ENCODE assay signal across 18 cellular contexts in the genomic region with DNA sequence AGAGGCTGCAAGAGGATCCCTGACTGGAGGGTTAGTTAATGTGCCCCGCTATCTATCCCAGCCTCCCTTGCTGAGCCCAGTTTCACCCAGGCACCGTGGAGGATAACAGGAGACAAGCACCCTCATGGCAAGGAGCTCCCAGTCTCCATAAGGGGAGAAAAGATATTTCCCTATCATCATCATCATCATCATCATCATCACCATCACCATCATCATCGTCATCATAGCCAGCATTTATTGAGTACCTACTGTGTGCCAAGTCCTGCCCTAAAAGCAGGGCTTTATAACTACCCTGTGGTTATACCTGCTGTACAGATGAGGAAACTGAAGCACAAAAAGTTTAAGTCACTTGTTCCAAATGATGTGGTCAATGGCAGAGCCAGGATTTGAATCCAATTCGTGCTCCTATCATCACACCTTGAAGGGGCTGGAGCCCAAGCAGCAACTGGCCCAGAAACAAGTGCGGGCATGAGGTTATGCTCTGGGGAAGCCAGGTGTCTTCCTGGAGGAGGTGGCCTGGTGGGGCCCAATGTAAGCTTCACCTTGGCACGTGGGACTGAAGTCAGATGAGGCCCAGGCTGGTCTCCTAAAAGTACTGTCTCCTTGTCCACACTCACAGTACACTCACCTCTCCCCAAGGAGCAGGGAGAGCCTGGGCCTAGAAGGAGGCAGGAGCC. TPM values are rescaled to one million over a fixed set of nuclear protein-coding genes. Genes with fewer than 3 reads are reported as not detected.
DNase-seq lines count a peak whose midpoint lies in the region; ATAC-seq, FAIRE-seq and TF ChIP-seq lines count a peak whose summit lies in the region.
"Had no signal": no experiment of that assay in that cellular context is flagged by ENCODE, and none has a peak within 500 bp of the region (broad histone marks: within the 10 kb centered on the region; RNA-seq: fewer than 3 reads in every experiment).

No MANE protein-coding gene starts in this region.

- POLR2A ChIA-PET in H1 (lab: Charles Lee; ENCODE audit: partially characterized antibody) = interaction anchor here (0.6 to 1.5 kb wide), 2 partner anchors 18 to 119 kb away, joined by 3 to 4 read pairs; no protein-coding TSS in a partner anchor
- POLR2A ChIA-PET in CD8-positive, alpha-beta T cell (lab: Charles Lee) = no interaction called here

- no peak overlapping the region for H3K27ac Mint-ChIP-seq in CD14-positive monocyte
- H3K27ac Mint-ChIP-seq in CD8-positive, alpha-beta T cell = no peak overlapping the region
- H3K27ac Mint-ChIP-seq: GM23338 had no signal

- H3K9me2 ChIP-seq in Loucy (replicated peaks; ENCODE audit: low read depth, low read length) = no peaks in the 10 kb centered on the region

- H3K79me2 ChIP-seq in Loucy (ENCODE audit: insufficient read depth, low read length) (peaks cover 1% of the 10 kb centered on the region; the same call in 1 of the 2 replicates), H1 (ENCODE audit: control insufficient read depth in 1 of 2, insufficient read depth in 2 of 2, low read length in 2 of 2) (no peaks in the 10 kb centered on the region)

- no peaks in the 10 kb centered on the region for H3K9me3 Mint-ChIP-seq in CD14-positive monocyte
- H3K9me3 Mint-ChIP-seq in CD8-positive, alpha-beta T cell = no peaks in the 10 kb centered on the region
- H3K9me3 Mint-ChIP-seq: CD4-positive, alpha-beta memory T cell; GM23338 had no signal

- H2BK20ac ChIP-seq in H1 (ENCODE audit: low read length) = no peak overlapping the region

- H3K23me2 ChIP-seq in H1 (ENCODE audit: low read depth, low read length) = no peaks in the 10 kb centered on the region; the same call in 1 of the 2 replicates

- H3K4me1 ChIP-seq in Loucy (ENCODE audit: insufficient read depth, low read length, poor library complexity, severe bottlenecking) (peaks cover 54% of the 10 kb centered on the region), H1 (replicated peaks in 1 of 4; ENCODE audit: control insufficient read depth in 3 of 4, insufficient read depth in 4 of 4, low read length in 3 of 4) (peaks cover 0 to 13% (median under 1%) of the 10 kb centered on the region in 4 experiments; a peak in 4 of 7 replicates), spleen (no peaks in the 10 kb centered on the region)
- no peaks in the 10 kb centered on the region for H3K4me1 ChIP-seq in CD8-positive, alpha-beta T cell (ENCODE audit: insufficient read depth, low read length)
- H3K4me1 ChIP-seq: BE2C had no signal

- H4K5ac ChIP-seq in H1 (ENCODE audit: insufficient read length, low read depth, low read length) = no peak overlapping the region

- no peak for TF ChIP-seq RAD21 in H1 (IDR thresholded peaks at IDR 0.05 in 1 of 2, conservative IDR thresholded peaks at IDR 0.05 in 1 of 2; ENCODE audit: low read depth in 2 of 2, low read length in 2 of 2)

- H3K4ac ChIP-seq in H1 (replicated peaks; ENCODE audit: insufficient read length, low read depth, low read length) = no peak overlapping the region

- no peak overlapping the region for H3K23ac ChIP-seq in H1 (ENCODE audit: insufficient read length)

- no peak overlapping the region for H3K27ac ChIP-seq in H1 (ENCODE audit: low read depth, low read length)
- H3K27ac ChIP-seq in spleen = no peak overlapping the region
- no peak overlapping the region for H3K27ac ChIP-seq in CD8-positive, alpha-beta T cell (ENCODE audit: low read depth, low read length)

- no peak overlapping the region for H2BK15ac ChIP-seq in H1 (ENCODE audit: low read length)

- H2AFZ ChIP-seq in Loucy (ENCODE audit: low read length) = no peak overlapping the region
- no peak overlapping the region for H2AFZ ChIP-seq in H1 (ENCODE audit: low read length)
- H2AFZ ChIP-seq: GM23338 had no signal

- peak; percentile 4 for DNase-seq in CD14-positive monocyte (ENCODE audit: low spot score)
- DNase-seq in H1 (ENCODE audit: low read depth in 1 of 2, low spot score in 2 of 2) = no peak
- DNase-seq in spleen = peak; percentile 28
- no peak for DNase-seq in CD8-positive, alpha-beta T cell
- DNase-seq in KBM-7 = no peak
- DNase-seq: BE2C; C1 segment of cervical spinal cord; Calu3; CD4-positive, alpha-beta memory T cell; DMS79 treated with DMSO at 0.1 percent for 48 hours; GF-D8; H7 had no signal

- H3K18ac ChIP-seq in H1 (ENCODE audit: extremely low read depth, low read length) = no peak overlapping the region

- no peak for TF ChIP-seq EP300 in H1 (IDR thresholded peaks at IDR 0.05; ENCODE audit: borderline replicate concordance in 1 of 2, low read depth in 2 of 2, low read length in 2 of 2)

- no peaks in the 10 kb centered on the region for H3K79me1 ChIP-seq in H1 (ENCODE audit: low read depth, low read length)

- H3K14ac ChIP-seq in H1 (ENCODE audit: insufficient read length) = no peak overlapping the region

- no peaks in the 10 kb centered on the region for H3K36me3 Mint-ChIP-seq in CD14-positive monocyte
- H3K36me3 Mint-ChIP-seq in CD8-positive, alpha-beta T cell = no peaks in the 10 kb centered on the region
- H3K36me3 Mint-ChIP-seq: CD4-positive, alpha-beta memory T cell had no signal

- CTCF ChIA-PET in H1 (lab: Charles Lee; ENCODE audit: partially characterized antibody) = interaction anchor here (0.6 to 5.1 kb wide), 6 partner anchors 29 to 46 kb away, joined by 3 to 28 read pairs (median 3); no protein-coding TSS in a partner anchor
- CTCF ChIA-PET in CD8-positive, alpha-beta T cell (lab: Charles Lee) = no interaction called here

- FAIRE-seq in H1 (lab: Jason Lieb, UNC) = no peak
- FAIRE-seq: HTR-8/SVneo had no signal

- peak overlapping the region; percentile 32 for H3K4me2 ChIP-seq in Loucy (ENCODE audit: low read depth, low read length, poor library complexity, severe bottlenecking)
- no peak overlapping the region for H3K4me2 ChIP-seq in H1 (ENCODE audit: insufficient read depth in 1 of 2, low read depth in 2 of 2, low read length in 2 of 2)
- H3K4me2 ChIP-seq: GM23338 had no signal

- no peak overlapping the region for H2AK5ac ChIP-seq in H1 (ENCODE audit: low read depth, low read length)

- H3K36me3 ChIP-seq in Loucy (ENCODE audit: insufficient read depth, low read length) (no peaks in the 10 kb centered on the region), H1 (ENCODE audit: control insufficient read depth in 2 of 4, insufficient read depth in 4 of 4, low read length in 3 of 4) (peaks cover 0 to 3% (median 2%) of the 10 kb centered on the region in 4 experiments; a peak in 2 of 8 replicates), spleen (no peaks in the 10 kb centered on the region)
- no peaks in the 10 kb centered on the region for H3K36me3 ChIP-seq in CD8-positive, alpha-beta T cell (ENCODE audit: insufficient read depth, low read length)
- H3K36me3 ChIP-seq: BE2C had no signal

- H3K27me3 Mint-ChIP-seq in CD14-positive monocyte (ENCODE audit: low read depth in 3 of 3) = peaks cover 6 to 20% (median 15%) of the 10 kb centered on the region in 3 donors
- peaks cover 18% of the 10 kb centered on the region for H3K27me3 Mint-ChIP-seq in CD8-positive, alpha-beta T cell (ENCODE audit: low read depth)

- TF ChIP-seq CTCF in CD14-positive monocyte (IDR thresholded peaks at IDR 0.05) = no peak
- TF ChIP-seq CTCF in Loucy (conservative IDR thresholded peaks at IDR 0.05; ENCODE audit: low read length) = no peak
- TF ChIP-seq CTCF in H1 (IDR thresholded peaks at IDR 0.05; ENCODE audit: control extremely low read depth in 1 of 3, insufficient read depth in 1 of 3, low read depth in 1 of 3, low read length in 3 of 3) = no peak
- no peak for TF ChIP-seq CTCF in spleen (IDR thresholded peaks at IDR 0.05 in 8 of 11, conservative IDR thresholded peaks at IDR 0.05 in 3 of 11)
- TF ChIP-seq CTCF in CD8-positive, alpha-beta T cell (IDR thresholded peaks at IDR 0.05) = no peak

- H3K4me3 ChIP-seq in Loucy (ENCODE audit: low read length, poor library complexity, severe bottlenecking) (no peak overlapping the region), H1 (ENCODE audit: extremely low read depth in 1 of 4, insufficient read depth in 2 of 4, low read depth in 3 of 4, low read length in 4 of 4) (no peak overlapping the region), spleen (no peak overlapping the region)
- no peak overlapping the region for H3K4me3 ChIP-seq in CD8-positive, alpha-beta T cell (ENCODE audit: low read depth, low read length)
- H3K4me3 ChIP-seq: GM23338 had no signal

- TF ChIP-seq POLR2A in H1 (IDR thresholded peaks at IDR 0.05; ENCODE audit: control extremely low read depth in 1 of 2, low read depth in 2 of 2, low read length in 2 of 2) (no peak), spleen (IDR thresholded peaks at IDR 0.05) (no peak)

- H3F3A ChIP-seq in Loucy (ENCODE audit: low read depth) = no peaks in the 10 kb centered on the region

- in situ Hi-C loops in KBM-7 (cut with MboI; ENCODE audit: low pct_unique_long_range_greater_than_20kb, low sequenced_read_pairs) = no loop called here

- no peaks in the 10 kb centered on the region for H3K27me3 ChIP-seq in Loucy (ENCODE audit: insufficient read depth, low read length, poor library complexity, severe bottlenecking)
- H3K27me3 ChIP-seq in H1 (replicated peaks in 1 of 4; ENCODE audit: control insufficient read depth in 3 of 4, extremely low read depth in 1 of 4, insufficient read depth in 3 of 4, low read length in 3 of 4) = no peaks in the 10 kb centered on the region
- peaks cover 0 to 51% (median 0%) of the 10 kb centered on the region in 7 donors for H3K27me3 ChIP-seq in spleen (replicated peaks in 1 of 7)
- no peaks in the 10 kb centered on the region for H3K27me3 ChIP-seq in CD8-positive, alpha-beta T cell (ENCODE audit: insufficient read depth, low read length)
- H3K27me3 ChIP-seq: BE2C had no signal

- no peak overlapping the region for H4K91ac ChIP-seq in H1 (replicated peaks; ENCODE audit: insufficient read length, low read length)

- intact Hi-C loops in CD14-positive monocyte (cut with micrococcal nuclease) = no loop called here
- intact Hi-C loops in spleen (cut with DNase I; ENCODE audit: low total_unique reads) = no loop called here
- intact Hi-C loops in CD8-positive, alpha-beta T cell (cut with DNase I, micrococcal nuclease) = no loop called here

- 78% methylated on average over 6 of the region's 6 CpGs; no CpG with 5 or more reads in 1 of the 2 experiments for WGBS in H1 (ENCODE audit: extremely low coverage in 1 of 2, insufficient coverage in 1 of 2, insufficient read length in 1 of 2, insufficient replicate concordance in 2 of 2, low coverage in 1 of 2, low lambda C conversion rate in 2 of 2, missing lambda C conversion rate in 1 of 2), 2 experiments
- 68 to 81% (median 75%) methylated on average over 5 to 6 of the region's 6 CpGs for WGBS in spleen, 5 donors

- peak overlapping the region; percentile 49 for H3K9ac ChIP-seq in Loucy (ENCODE audit: low read depth, low read length, poor library complexity, severe bottlenecking)
- H3K9ac ChIP-seq in H1 (replicated peaks in 1 of 4; ENCODE audit: extremely low read depth in 1 of 4, low read depth in 3 of 4, low read length in 3 of 4) = no peak overlapping the region

- H4K20me1 ChIP-seq in Loucy (ENCODE audit: insufficient read depth, low read length, poor library complexity, severe bottlenecking) (no peaks in the 10 kb centered on the region), H1 (replicated peaks in 1 of 2; ENCODE audit: control insufficient read depth in 1 of 2, insufficient read depth in 2 of 2, low read length in 2 of 2) (peaks cover 0 to 2% of the 10 kb centered on the region in 2 experiments)

- no peak overlapping the region for H2BK120ac ChIP-seq in H1 (replicated peaks; ENCODE audit: low read depth, low read length)

- no peak overlapping the region for H3K4me3 Mint-ChIP-seq in CD14-positive monocyte
- no peak overlapping the region for H3K4me3 Mint-ChIP-seq in CD8-positive, alpha-beta T cell
- H3K4me3 Mint-ChIP-seq: CD4-positive, alpha-beta memory T cell; GM23338 had no signal

- no peak overlapping the region for H3K56ac ChIP-seq in H1 (replicated peaks; ENCODE audit: insufficient read length, low read depth, low read length)

- 0 out of 2 replicates have a peak overlapping the region, but pooled peaks have one; percentile 3 for H4K8ac ChIP-seq in H1 (ENCODE audit: extremely low read depth, insufficient read depth, low read length)

- no peak overlapping the region for H2BK5ac ChIP-seq in H1 (ENCODE audit: low read depth, low read length)

- no peak for ATAC-seq in HG02938 (IDR thresholded peaks at IDR 0.05; ENCODE audit: unreplicated experiment)
- no peak for ATAC-seq in CD8-positive, alpha-beta T cell
- ATAC-seq: GM23338, HCT116 had no signal

- H3K9me3 ChIP-seq in Loucy (ENCODE audit: insufficient read depth, low read depth, low read length) = no peaks in the 10 kb centered on the region
- H3K9me3 ChIP-seq in H1 (ENCODE audit: insufficient read depth in 2 of 2, low read depth in 1 of 2, low read length in 1 of 2) = no peaks in the 10 kb centered on the region
- H3K9me3 ChIP-seq in spleen = no peaks in the 10 kb centered on the region
- no peaks in the 10 kb centered on the region for H3K9me3 ChIP-seq in CD8-positive, alpha-beta T cell (ENCODE audit: low read length)
- H3K9me3 ChIP-seq: BE2C had no signal

- H3K4me1 Mint-ChIP-seq in CD14-positive monocyte = no peaks in the 10 kb centered on the region
- no peaks in the 10 kb centered on the region for H3K4me1 Mint-ChIP-seq in CD8-positive, alpha-beta T cell (ENCODE audit: low read depth)
- H3K4me1 Mint-ChIP-seq: CD4-positive, alpha-beta memory T cell had no signal

- no peak overlapping the region for H2BK12ac ChIP-seq in H1 (ENCODE audit: low read depth, low read length)

RNA-seq across cellular contexts. Expression of gene GLP1R, which starts 10.0 kb away (rescaled TPM):
- polyA plus RNA-seq in CD14-positive monocyte = not detected
- 2.6 and 3.0 TPM in 2 replicates for total RNA-seq in H1 (2021; fragmentation: NEBNext Ultra II Directional; extraction: Animal tissue kit (Norgen Biotek cat#: 25700))
- polyA plus RNA-seq in H1 (2011; rRNA removed) = 2.7 TPM in 2 replicates
- polyA plus RNA-seq in H1 (2011; cell fraction: cytosol; rRNA removed) = 3.2 TPM
- 7.3 TPM for polyA plus RNA-seq in H1 (2011; cell fraction: nucleus; rRNA removed)
- 1.9 to 2.3 TPM (median 2.2 TPM) in 4 replicates for polyA plus RNA-seq in H1 (2012, experiment 1 of 2)
- 0.79 TPM for polyA plus RNA-seq in H1 (2012, experiment 2 of 2)
- polyA plus RNA-seq in H1 (2013, experiment 1 of 2) = 1.9 TPM
- 2.1 TPM for polyA plus RNA-seq in H1 (2013, experiment 2 of 2)
- 5.1 and 6.2 TPM in 2 replicates for polyA minus RNA-seq in H1 (2011; rRNA and poly(A)+ RNA removed)
- polyA minus RNA-seq in H1 (2011; cell fraction: cytosol; rRNA and poly(A)+ RNA removed) = 1.5 TPM
- polyA minus RNA-seq in H1 (2011; cell fraction: nucleus; rRNA and poly(A)+ RNA removed) = 3.6 TPM
- total RNA-seq in spleen = under 1 TPM in 1 of 7 donors, not detected in 6; 0.11 TPM
- polyA plus RNA-seq in spleen = not detected
- total RNA-seq in CD8-positive, alpha-beta T cell = not detected
- total RNA-seq: A172; CD4-positive, alpha-beta memory T cell had no signal
- polyA plus RNA-seq: CD4-positive, alpha-beta memory T cell had no signal

RNA-seq across cellular contexts. Expression of gene SAYSD1, which starts 56.4 kb away (rescaled TPM):
- polyA plus RNA-seq in CD14-positive monocyte (10 to 100 TPM; 12.0 to 15.5 TPM), H1 (2011; rRNA removed) (5.8 and 6.7 TPM in 2 replicates), spleen (10 to 100 TPM; 12.8 to 13.6 (median 12.9) TPM)
- 7.9 and 8.0 TPM in 2 replicates for total RNA-seq in H1 (2021; fragmentation: NEBNext Ultra II Directional; extraction: Animal tissue kit (Norgen Biotek cat#: 25700))
- 6.7 TPM for polyA plus RNA-seq in H1 (2011; cell fraction: cytosol; rRNA removed)
- polyA plus RNA-seq in H1 (2011; cell fraction: nucleus; rRNA removed) = 3.5 TPM
- polyA plus RNA-seq in H1 (2012, experiment 1 of 2) = 5.5 to 6.8 TPM (median 6.2 TPM) in 4 replicates
- polyA plus RNA-seq in H1 (2012, experiment 2 of 2) = 4.3 TPM
- 7.8 TPM for polyA plus RNA-seq in H1 (2013, experiment 1 of 2)
- polyA plus RNA-seq in H1 (2013, experiment 2 of 2) = 7.8 TPM
- 6.1 and 6.6 TPM in 2 replicates for polyA minus RNA-seq in H1 (2011; rRNA and poly(A)+ RNA removed)
- 5.6 TPM for polyA minus RNA-seq in H1 (2011; cell fraction: cytosol; rRNA and poly(A)+ RNA removed)
- polyA minus RNA-seq in H1 (2011; cell fraction: nucleus; rRNA and poly(A)+ RNA removed) = 7.7 TPM
- total RNA-seq in spleen = 10 to 100 TPM in 6 of 7 donors, 1 to 10 TPM in 1; 8.1 to 14.2 (median 13.5) TPM
- total RNA-seq in CD8-positive, alpha-beta T cell = 10 to 100 TPM; 21.8 to 24.3 TPM

Comparison
In these comparisons a context has a peak if more than half of its experiments do, and no peak if none do; other contexts are left out.
1. DNase-seq: peak in CD14-positive monocyte (single experiment) and spleen (single experiment); none in H1 (0 of 2), CD8-positive, alpha-beta T cell (0 of 7) and KBM-7 (single experiment).